Comparison of ENCODE assay signal across 28 cellular contexts in genomic region chr19:10398819-10399218, GRCh38. TPM values are rescaled to one million over a fixed set of nuclear protein-coding genes. Genes with fewer than 3 reads are reported as not detected.
DNase-seq lines count a peak whose midpoint lies in the region; ATAC-seq and TF ChIP-seq lines count a peak whose summit lies in the region.
"Had no signal": no experiment of that assay in that cellular context is flagged by ENCODE, and none has a peak within 500 bp of the region (broad histone marks: within the 10 kb centered on the region; RNA-seq: fewer than 3 reads in every experiment).

No MANE protein-coding gene starts in this region.

- TF ChIP-seq CTCF in activated CD8-positive, alpha-beta T cell treated with anti-CD3 and anti-CD28 coated beads for 36 hours (IDR thresholded peaks at IDR 0.05): no peak
- no peak for TF ChIP-seq CTCF in chondrocyte (IDR thresholded peaks at IDR 0.05)
- no peak for TF ChIP-seq CTCF in spleen (IDR thresholded peaks at IDR 0.05 in 8 of 11, conservative IDR thresholded peaks at IDR 0.05 in 3 of 11)

- POLR2A ChIA-PET in activated CD8-positive, alpha-beta T cell treated with anti-CD3 and anti-CD28 coated beads for 36 hours (lab: Charles Lee): interaction anchor here (0.6 to 11.5 kb wide), 2 partner anchors 19 to 31 kb away, joined by 3 to 161 read pairs; partner anchors contain the start of gene PDE4A
- POLR2A ChIA-PET in activated CD8-positive, alpha-beta T cell treated with anti-CD3 and anti-CD28 coated beads, Interleukin-2, amount 10 ng/mL, durations not matched to agents 7 days and 5 days (lab: Charles Lee): no interaction called here

- no peak for TF ChIP-seq POLR2A in spleen (IDR thresholded peaks at IDR 0.05)

- H3K4me3 Mint-ChIP-seq in activated CD8-positive, alpha-beta T cell treated with anti-CD3 and anti-CD28 coated beads for 36 hours: no peak overlapping the region
- no peak overlapping the region for H3K4me3 Mint-ChIP-seq in activated CD8-positive, alpha-beta T cell treated with anti-CD3 and anti-CD28 coated beads, Interleukin-2, amount 10 ng/mL, durations not matched to agents 7 days and 5 days
- H3K4me3 Mint-ChIP-seq in chondrocyte (ENCODE audit: unreplicated experiment): no peak overlapping the region
- H3K4me3 Mint-ChIP-seq: mesothelial cell of epicardium had no signal

- CTCF ChIA-PET in activated CD8-positive, alpha-beta T cell treated with anti-CD3 and anti-CD28 coated beads for 36 hours (lab: Charles Lee): interaction anchor here (4.0 to 21.1 kb wide), 4 partner anchors 7 to 139 kb away, joined by 24 to 587 read pairs (median 30); partner anchors contain the start of gene PDE4A
- CTCF ChIA-PET in activated CD8-positive, alpha-beta T cell treated with anti-CD3 and anti-CD28 coated beads, Interleukin-2, amount 10 ng/mL, durations not matched to agents 7 days and 5 days (lab: Charles Lee): interaction anchor here (0.9 to 24.9 kb wide), 5 partner anchors 10 to 140 kb away, joined by 3 to 1132 read pairs (median 12); partner anchors contain the start of gene PDE4A

- no peaks in the 10 kb centered on the region for H3K9me3 ChIP-seq in right cardiac atrium (ENCODE audit: control insufficient read depth, low read length)
- no peaks in the 10 kb centered on the region for H3K9me3 ChIP-seq in spleen
- H3K9me3 ChIP-seq: breast epithelium, stomach, uterus had no signal

- no peaks in the 10 kb centered on the region for H3K27me3 ChIP-seq in right cardiac atrium (ENCODE audit: control insufficient read depth, insufficient read depth)
- no peaks in the 10 kb centered on the region for H3K27me3 ChIP-seq in spleen (replicated peaks in 1 of 7)
- H3K27me3 ChIP-seq: breast epithelium, stomach, uterus had no signal

- peaks cover 0 to 65% (median 26%) of the 10 kb centered on the region in 6 donors for H3K36me3 ChIP-seq in spleen
- H3K36me3 ChIP-seq: uterus had no signal

- WGBS in right cardiac atrium: 82% methylated on average over 9 of the region's 9 CpGs
- 70 to 96% (median 82%) methylated on average over 9 of the region's 9 CpGs for WGBS in spleen, 5 donors

- no peak for ATAC-seq in activated CD8-positive, alpha-beta T cell treated with anti-CD3 and anti-CD28 coated beads for 36 hours
- ATAC-seq in activated CD8-positive, alpha-beta T cell treated with anti-CD3 and anti-CD28 coated beads, Interleukin-2, amount 10 ng/mL, durations not matched to agents 7 days and 5 days: no peak
- no peak for ATAC-seq in right cardiac atrium
- ATAC-seq in sciatic nerve: no peak
- ATAC-seq: left lobe of liver, Panc1 had no signal

- peaks cover 7% of the 10 kb centered on the region for H3K4me1 ChIP-seq in right cardiac atrium (ENCODE audit: control insufficient read depth, insufficient read depth, low read length)
- peaks cover 31 to 77% (median 52%) of the 10 kb centered on the region in 6 donors for H3K4me1 ChIP-seq in spleen

- intact Hi-C loops in activated CD8-positive, alpha-beta T cell treated with anti-CD3 and anti-CD28 coated beads for 36 hours (cut with micrococcal nuclease): no loop called here
- intact Hi-C loops in right cardiac atrium (cut with DNase I): no loop called here
- intact Hi-C loops in cardiac septum (cut with DNase I): no loop called here
- intact Hi-C loops in spleen (cut with DNase I; ENCODE audit: low total_unique reads): no loop called here
- intact Hi-C loops in sciatic nerve (cut with DNase I): loop anchor here (10.0 kb wide), 1 partner anchor 474 kb away; no protein-coding TSS in a partner anchor

- DNase-seq in activated CD8-positive, alpha-beta T cell treated with anti-CD3 and anti-CD28 coated beads for 36 hours: no peak
- DNase-seq in activated CD8-positive, alpha-beta T cell treated with anti-CD3 and anti-CD28 coated beads, Interleukin-2, amount 10 ng/mL, durations not matched to agents 7 days and 5 days: no peak
- DNase-seq in right cardiac atrium: no peak
- no peak for DNase-seq in cardiac septum (ENCODE audit: low spot score)
- DNase-seq in chondrocyte (ENCODE audit: low spot score): no peak
- no peak for DNase-seq in spleen
- DNase-seq in activated CD4-positive, alpha-beta T cell treated with anti-CD3 and anti-CD28 coated beads, Interleukin-2, amount 50 U/mL, for 1 hour: no peak
- DNase-seq in sciatic nerve (ENCODE audit: low spot score): no peak
- DNase-seq: 8988T; DND-41; effector CD8-positive, alpha-beta T cell; GM23248; Kasumi-1; naive B cell; NCI-H1417; NCI-H2081; NCI-H2227 treated with DMSO at 0.1 percent for 48 hours; NCI-H526 treated with DMSO at 0.1 percent for 48 hours; NK-92 treated with Interleukin-12 subunit alpha and Interleukin-12 subunit beta, amount 100 ng/mL, for 24 hours; SIG-M5; small intestine; stomach; T-helper 9 cell; uterus had no signal

- peak overlapping the region; percentile 37 for H3K27ac Mint-ChIP-seq in activated CD8-positive, alpha-beta T cell treated with anti-CD3 and anti-CD28 coated beads for 36 hours
- no peak overlapping the region for H3K27ac Mint-ChIP-seq in activated CD8-positive, alpha-beta T cell treated with anti-CD3 and anti-CD28 coated beads, Interleukin-2, amount 10 ng/mL, durations not matched to agents 7 days and 5 days
- H3K27ac Mint-ChIP-seq in chondrocyte (ENCODE audit: unreplicated experiment): peak overlapping the region; percentile 12
- H3K27ac Mint-ChIP-seq: mesothelial cell of epicardium had no signal

- peaks cover 38% of the 10 kb centered on the region for H3K4me1 Mint-ChIP-seq in activated CD8-positive, alpha-beta T cell treated with anti-CD3 and anti-CD28 coated beads for 36 hours (ENCODE audit: low read depth)
- H3K4me1 Mint-ChIP-seq in activated CD8-positive, alpha-beta T cell treated with anti-CD3 and anti-CD28 coated beads, Interleukin-2, amount 10 ng/mL, durations not matched to agents 7 days and 5 days (ENCODE audit: low read depth): peaks cover 47% of the 10 kb centered on the region
- peaks cover 26% of the 10 kb centered on the region for H3K4me1 Mint-ChIP-seq in chondrocyte (ENCODE audit: low read depth)

- H3K9me3 Mint-ChIP-seq in activated CD8-positive, alpha-beta T cell treated with anti-CD3 and anti-CD28 coated beads for 36 hours: no peaks in the 10 kb centered on the region
- H3K9me3 Mint-ChIP-seq in activated CD8-positive, alpha-beta T cell treated with anti-CD3 and anti-CD28 coated beads, Interleukin-2, amount 10 ng/mL, durations not matched to agents 7 days and 5 days (ENCODE audit: insufficient read depth): no peaks in the 10 kb centered on the region
- H3K9me3 Mint-ChIP-seq in chondrocyte (ENCODE audit: low read depth): no peaks in the 10 kb centered on the region
- H3K9me3 Mint-ChIP-seq: mesothelial cell of epicardium, naive B cell had no signal

- no peak overlapping the region for H3K4me3 ChIP-seq in right cardiac atrium (ENCODE audit: low read length)
- no peak overlapping the region for H3K4me3 ChIP-seq in spleen
- H3K4me3 ChIP-seq: breast epithelium, GM23248, stomach, uterus had no signal

- peaks cover 59% of the 10 kb centered on the region for H3K36me3 Mint-ChIP-seq in activated CD8-positive, alpha-beta T cell treated with anti-CD3 and anti-CD28 coated beads for 36 hours (ENCODE audit: low read depth)
- H3K36me3 Mint-ChIP-seq in activated CD8-positive, alpha-beta T cell treated with anti-CD3 and anti-CD28 coated beads, Interleukin-2, amount 10 ng/mL, durations not matched to agents 7 days and 5 days (ENCODE audit: low read depth): peaks cover 62% of the 10 kb centered on the region
- H3K36me3 Mint-ChIP-seq in chondrocyte (ENCODE audit: low read depth): peaks cover 7% of the 10 kb centered on the region

- peak overlapping the region; percentile 53 for H3K27ac ChIP-seq in right cardiac atrium (ENCODE audit: low read length)
- H3K27ac ChIP-seq in spleen: peak overlapping the region in 6 of 8 donors; percentile 39 to 90 (median 67)
- H3K27ac ChIP-seq: breast epithelium, GM23248, stomach, uterus had no signal

- no peaks in the 10 kb centered on the region for H3K27me3 Mint-ChIP-seq in activated CD8-positive, alpha-beta T cell treated with anti-CD3 and anti-CD28 coated beads for 36 hours
- H3K27me3 Mint-ChIP-seq in activated CD8-positive, alpha-beta T cell treated with anti-CD3 and anti-CD28 coated beads, Interleukin-2, amount 10 ng/mL, durations not matched to agents 7 days and 5 days (ENCODE audit: low read depth): no peaks in the 10 kb centered on the region
- H3K27me3 Mint-ChIP-seq in chondrocyte (ENCODE audit: low read depth): no peaks in the 10 kb centered on the region
- H3K27me3 Mint-ChIP-seq: naive B cell had no signal

RNA-seq across cellular contexts. Expression of gene CDC37, which starts 4.5 kb away (rescaled TPM):
- 100 to 1,000 TPM; 236 to 238 TPM for total RNA-seq in activated CD8-positive, alpha-beta T cell treated with anti-CD3 and anti-CD28 coated beads for 36 hours
- total RNA-seq in activated CD8-positive, alpha-beta T cell treated with anti-CD3 and anti-CD28 coated beads, Interleukin-2, amount 10 ng/mL, durations not matched to agents 7 days and 5 days: 100 to 1,000 TPM; 264 to 288 TPM
- total RNA-seq in right cardiac atrium: 100 to 1,000 TPM; 131 to 133 (median 132) TPM
- polyA plus RNA-seq in right cardiac atrium: 228 TPM
- 140 TPM for total RNA-seq in cardiac septum
- 137 to 159 TPM (median 141 TPM) in 3 replicates for total RNA-seq in chondrocyte
- 100 to 1,000 TPM; 131 to 186 (median 150) TPM for total RNA-seq in spleen
- 100 to 1,000 TPM; 142 to 387 (median 251) TPM for polyA plus RNA-seq in spleen
- total RNA-seq in sciatic nerve: 128 TPM

RNA-seq across cellular contexts. Expression of gene TYK2, which starts 18.4 kb away (rescaled TPM):
- total RNA-seq in activated CD8-positive, alpha-beta T cell treated with anti-CD3 and anti-CD28 coated beads for 36 hours: 100 to 1,000 TPM; 143 TPM
- total RNA-seq in activated CD8-positive, alpha-beta T cell treated with anti-CD3 and anti-CD28 coated beads, Interleukin-2, amount 10 ng/mL, durations not matched to agents 7 days and 5 days: 100 to 1,000 TPM; 216 to 240 TPM
- total RNA-seq in right cardiac atrium: 10 to 100 TPM; 56.3 to 77.0 (median 73.4) TPM
- 71.6 TPM for polyA plus RNA-seq in right cardiac atrium
- 66.2 TPM for total RNA-seq in cardiac septum
- 94.4 to 132 TPM (median 104 TPM) in 3 replicates for total RNA-seq in chondrocyte
- 100 to 1,000 TPM; 208 to 299 (median 246) TPM for total RNA-seq in spleen
- 100 to 1,000 TPM; 159 to 422 (median 257) TPM for polyA plus RNA-seq in spleen
- total RNA-seq in sciatic nerve: 128 TPM

RNA-seq across cellular contexts. Expression of gene PDE4A, which starts 21.5 kb away (rescaled TPM):
- total RNA-seq in activated CD8-positive, alpha-beta T cell treated with anti-CD3 and anti-CD28 coated beads for 36 hours: 10 to 100 TPM; 24.6 to 25.5 TPM
- total RNA-seq in activated CD8-positive, alpha-beta T cell treated with anti-CD3 and anti-CD28 coated beads, Interleukin-2, amount 10 ng/mL, durations not matched to agents 7 days and 5 days: 10 to 100 TPM; 54.2 to 56.0 TPM
- total RNA-seq in right cardiac atrium (10 to 100 TPM in 3 of 4 donors, 1 to 10 TPM in 1; 8.4 to 14.2 (median 11.0) TPM), cardiac septum (8.2 TPM), chondrocyte (16.8 to 18.9 TPM (median 18.8 TPM) in 3 replicates), spleen (10 to 100 TPM; 12.0 to 17.3 (median 13.3) TPM), sciatic nerve (11.0 TPM)
- polyA plus RNA-seq in right cardiac atrium (5.5 TPM), spleen (1 to 10 TPM; 2.1 to 4.4 (median 3.2) TPM)

RNA-seq across cellular contexts. Expression of gene ICAM3, which starts 59.4 kb away (rescaled TPM):
- total RNA-seq in activated CD8-positive, alpha-beta T cell treated with anti-CD3 and anti-CD28 coated beads for 36 hours: 100 to 1,000 TPM; 106 to 107 TPM
- 100 to 1,000 TPM; 194 to 202 TPM for total RNA-seq in activated CD8-positive, alpha-beta T cell treated with anti-CD3 and anti-CD28 coated beads, Interleukin-2, amount 10 ng/mL, durations not matched to agents 7 days and 5 days
- 10 to 100 TPM; 16.0 to 20.6 (median 17.8) TPM for total RNA-seq in right cardiac atrium
- polyA plus RNA-seq in right cardiac atrium: 7.2 TPM
- 14.4 TPM for total RNA-seq in cardiac septum
- total RNA-seq in chondrocyte: 14.0 to 17.0 TPM (median 15.3 TPM) in 3 replicates
- 100 to 1,000 TPM in 5 of 7 donors, 10 to 100 TPM in 2; 69.3 to 180 (median 107) TPM for total RNA-seq in spleen
- 100 to 1,000 TPM; 111 to 119 (median 112) TPM for polyA plus RNA-seq in spleen
- 10.5 TPM for total RNA-seq in sciatic nerve
